In genomic region chr9:128819716-128820664, GRCh38 we compare ENCODE assay signal across 8 cellular contexts. TPM values are rescaled to one million over a fixed set of nuclear protein-coding genes. Genes with fewer than 3 reads are reported as not detected.
A peak's percentile ranks its signal among the peaks of the same experiment; 100 is the strongest.
DNase-seq lines count a peak whose midpoint lies in the region; ATAC-seq and TF ChIP-seq lines count a peak whose summit lies in the region.

No MANE protein-coding gene starts in this region.

- H4K91ac ChIP-seq in mesenchymal stem cell (ENCODE audit: low read length): no peak overlapping the region

- WGBS in mesenchymal stem cell: 72% methylated on average over 16 of the region's 18 CpGs

- ATAC-seq in HG02763 (IDR thresholded peaks at IDR 0.05; ENCODE audit: unreplicated experiment) (no peak), HG03135 (IDR thresholded peaks at IDR 0.05; ENCODE audit: unreplicated experiment) (no peak), GM21515 (IDR thresholded peaks at IDR 0.05; ENCODE audit: unreplicated experiment) (no peak)

- POLR2A ChIA-PET in GM10248 (lab: Yijun Ruan, JAX): interaction anchor here (0.6 to 3.6 kb wide), 2 partner anchors 10 to 47 kb away, joined by 3 to 14 read pairs; partner anchors contain the start of gene SPOUT1

- no peak overlapping the region for H2AFZ ChIP-seq in mesenchymal stem cell (ENCODE audit: low read depth, low read length)

- no peak overlapping the region for H2BK120ac ChIP-seq in mesenchymal stem cell (ENCODE audit: low read depth, low read length)

- peak overlapping the region; percentile 18 to 44 for H2BK12ac ChIP-seq in mesenchymal stem cell (ENCODE audit: low read length in 2 of 2)

- no peak overlapping the region for H3K4ac ChIP-seq in mesenchymal stem cell (ENCODE audit: low read depth in 1 of 2, low read length in 2 of 2)

- H3K4me3 ChIP-seq in cardiac fibroblast (replicated peaks in 1 of 2; ENCODE audit: low read depth in 2 of 2, low read length in 2 of 2) (peak overlapping the region in 1 of 2 donors; percentile 49), mesenchymal stem cell (ENCODE audit: insufficient read depth in 1 of 2, low read depth in 1 of 2, low read length in 2 of 2) (peak overlapping the region in 1 of 2 experiments; percentile 77)

- H3K27me3 ChIP-seq in mesenchymal stem cell (ENCODE audit: control insufficient read depth in 1 of 2, insufficient read depth in 1 of 2, low read length in 2 of 2): no peaks in the 10 kb centered on the region

- H3K4me2 ChIP-seq in mesenchymal stem cell (ENCODE audit: low read length, poor library complexity, severe bottlenecking): no peak overlapping the region

- H2BK15ac ChIP-seq in mesenchymal stem cell (ENCODE audit: low read depth, poor library complexity, severe bottlenecking): no peak overlapping the region

- no peak overlapping the region for H3K27ac ChIP-seq in mesenchymal stem cell (ENCODE audit: low read length, poor library complexity, severe bottlenecking)

- peaks cover 10% of the 10 kb centered on the region for H3K79me1 ChIP-seq in mesenchymal stem cell (replicated peaks; ENCODE audit: low read length, poor library complexity, severe bottlenecking)

- H3K36me3 ChIP-seq in mesenchymal stem cell (ENCODE audit: control insufficient read depth in 1 of 2, insufficient read depth in 2 of 2, low read depth in 1 of 2, low read length in 2 of 2): peaks cover 36 to 46% of the 10 kb centered on the region in 2 experiments

- peaks cover 14% of the 10 kb centered on the region for H3K4me1 ChIP-seq in mesenchymal stem cell (ENCODE audit: control insufficient read depth, insufficient read depth, low read depth, low read length)

- peak overlapping the region in 1 of 2 experiments; percentile 60 for H3K23ac ChIP-seq in mesenchymal stem cell (ENCODE audit: low read length in 2 of 2)

- no peak overlapping the region for H3K18ac ChIP-seq in mesenchymal stem cell (ENCODE audit: low read depth in 1 of 2, low read length in 2 of 2)

- peak overlapping the region; percentile 84 for H3K9ac ChIP-seq in mesenchymal stem cell (ENCODE audit: low read length)

- TF ChIP-seq CTCF in cardiac fibroblast (IDR thresholded peaks at IDR 0.05; ENCODE audit: low read depth, low read length): no peak
- no peak for TF ChIP-seq CTCF in GM10248 (IDR thresholded peaks at IDR 0.05; ENCODE audit: control extremely low read depth, extremely low read depth, low read depth, missing control alignments)

- H3K9me3 ChIP-seq in mesenchymal stem cell (ENCODE audit: control insufficient read depth, low read length): no peaks in the 10 kb centered on the region

- DNase-seq in DMS53 treated with DMSO at 0.1 percent for 48 hours (lab: John Stamatoyannopoulos, UW; ENCODE audit: unreplicated experiment) (peak; percentile 54), NCI-H345 (lab: John Stamatoyannopoulos, UW) (peak; percentile 23), cardiac fibroblast (ENCODE audit: low read depth in 2 of 2) (peak; percentile 57 to 74), mesenchymal stem cell (peak; percentile 80), GM10248 (ENCODE audit: extremely low spot score) (no peak)

- no peak overlapping the region for H3K14ac ChIP-seq in mesenchymal stem cell (ENCODE audit: low read length in 2 of 2)

- H2AK5ac ChIP-seq in mesenchymal stem cell (ENCODE audit: low read length, severe bottlenecking): no peak overlapping the region

- no peak overlapping the region for H2BK5ac ChIP-seq in mesenchymal stem cell (ENCODE audit: low read depth, low read length, poor library complexity, severe bottlenecking)

- CTCF ChIA-PET in GM10248 (lab: Yijun Ruan, JAX): interaction anchor here (1.4 to 3.1 kb wide), 8 partner anchors 10 to 382 kb away, joined by 3 to 30 read pairs (median 8); partner anchors contain the start of gene SPOUT1

- peak overlapping the region; percentile 55 for H4K8ac ChIP-seq in mesenchymal stem cell (ENCODE audit: low read length)

RNA-seq across cellular contexts. Expression of gene ENDOG, which starts 1.7 kb away (rescaled TPM):
- 9.6 TPM for polyA plus RNA-seq in mesenchymal stem cell (2013, experiment 1 of 2)
- polyA plus RNA-seq in mesenchymal stem cell (2013, experiment 2 of 2): 9.0 TPM

RNA-seq across cellular contexts. Expression of gene SPOUT1, which starts 9.6 kb away (rescaled TPM):
- polyA plus RNA-seq in mesenchymal stem cell (2013, experiment 1 of 2): 9.0 TPM
- polyA plus RNA-seq in mesenchymal stem cell (2013, experiment 2 of 2): 8.9 TPM

RNA-seq across cellular contexts. Expression of gene TBC1D13, which starts 32.9 kb away (rescaled TPM):
- polyA plus RNA-seq in mesenchymal stem cell (2013, experiment 1 of 2): 16.8 TPM
- 17.1 TPM for polyA plus RNA-seq in mesenchymal stem cell (2013, experiment 2 of 2)

RNA-seq across cellular contexts. Expression of gene ZER1, which starts 48.3 kb away (rescaled TPM):
- polyA plus RNA-seq in mesenchymal stem cell (2013, experiment 1 of 2): 22.8 TPM
- polyA plus RNA-seq in mesenchymal stem cell (2013, experiment 2 of 2): 22.7 TPM
